In the genomic region with DNA sequence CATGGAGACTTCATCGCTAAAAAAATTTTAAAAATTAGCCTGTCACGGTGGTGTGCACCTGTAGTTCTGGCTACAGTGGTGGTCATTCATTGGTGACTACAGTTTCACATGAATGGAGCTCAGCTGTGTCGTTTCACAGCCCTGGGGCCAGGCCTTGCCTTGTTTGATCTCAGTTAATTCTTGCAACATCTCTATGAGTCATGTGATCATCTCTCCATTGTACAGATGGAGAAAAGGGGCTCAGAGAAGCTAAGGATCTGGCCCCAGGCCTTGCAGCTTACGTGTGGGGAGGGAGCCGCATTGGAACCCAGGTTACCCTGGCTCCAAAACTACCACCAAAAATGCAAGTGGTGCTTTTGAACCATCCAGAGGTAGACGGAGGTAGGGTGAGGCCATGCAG, we compare ENCODE assay signal across 1 cellular context.
TF ChIP-seq lines count a peak whose summit lies in the region.

No MANE protein-coding gene starts in this region.

TF ChIP-seq in A549, 52 proteins besides CTCF, POLR2A, EP300 and RAD21:
- no peak for TF ChIP-seq FOXS1 (CRISPR knock-in tag; IDR thresholded peaks at IDR 0.05)
- TF ChIP-seq KDM5A (IDR thresholded peaks at IDR 0.05) = no peak
- peak; percentile 11 to 53; a peak in 3 of 4 replicates for TF ChIP-seq CEBPB (IDR thresholded peaks at IDR 0.05)
- no peak for TF ChIP-seq ZC3H11A (IDR thresholded peaks at IDR 0.05)
- TF ChIP-seq, protein P1, sequence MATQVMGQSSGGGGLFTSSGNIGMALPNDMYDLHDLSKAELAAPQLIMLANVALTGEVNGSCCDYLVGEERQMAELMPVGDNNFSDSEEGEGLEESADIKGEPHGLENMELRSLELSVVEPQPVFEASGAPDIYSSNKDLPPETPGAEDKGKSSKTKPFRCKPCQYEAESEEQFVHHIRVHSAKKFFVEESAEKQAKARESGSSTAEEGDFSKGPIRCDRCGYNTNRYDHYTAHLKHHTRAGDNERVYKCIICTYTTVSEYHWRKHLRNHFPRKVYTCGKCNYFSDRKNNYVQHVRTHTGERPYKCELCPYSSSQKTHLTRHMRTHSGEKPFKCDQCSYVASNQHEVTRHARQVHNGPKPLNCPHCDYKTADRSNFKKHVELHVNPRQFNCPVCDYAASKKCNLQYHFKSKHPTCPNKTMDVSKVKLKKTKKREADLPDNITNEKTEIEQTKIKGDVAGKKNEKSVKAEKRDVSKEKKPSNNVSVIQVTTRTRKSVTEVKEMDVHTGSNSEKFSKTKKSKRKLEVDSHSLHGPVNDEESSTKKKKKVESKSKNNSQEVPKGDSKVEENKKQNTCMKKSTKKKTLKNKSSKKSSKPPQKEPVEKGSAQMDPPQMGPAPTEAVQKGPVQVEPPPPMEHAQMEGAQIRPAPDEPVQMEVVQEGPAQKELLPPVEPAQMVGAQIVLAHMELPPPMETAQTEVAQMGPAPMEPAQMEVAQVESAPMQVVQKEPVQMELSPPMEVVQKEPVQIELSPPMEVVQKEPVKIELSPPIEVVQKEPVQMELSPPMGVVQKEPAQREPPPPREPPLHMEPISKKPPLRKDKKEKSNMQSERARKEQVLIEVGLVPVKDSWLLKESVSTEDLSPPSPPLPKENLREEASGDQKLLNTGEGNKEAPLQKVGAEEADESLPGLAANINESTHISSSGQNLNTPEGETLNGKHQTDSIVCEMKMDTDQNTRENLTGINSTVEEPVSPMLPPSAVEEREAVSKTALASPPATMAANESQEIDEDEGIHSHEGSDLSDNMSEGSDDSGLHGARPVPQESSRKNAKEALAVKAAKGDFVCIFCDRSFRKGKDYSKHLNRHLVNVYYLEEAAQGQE (IDR thresholded peaks at IDR 0.05) = no peak
- no peak for TF ChIP-seq PBX3 (IDR thresholded peaks at IDR 0.05)
- TF ChIP-seq HOXB5 (CRISPR knock-in tag; IDR thresholded peaks at IDR 0.05) = no peak
- TF ChIP-seq BHLHE40 (IDR thresholded peaks at IDR 0.05; ENCODE audit: low read depth, low read length) = no peak
